ENCODE assay signal across 1 cellular context in the genomic region with DNA sequence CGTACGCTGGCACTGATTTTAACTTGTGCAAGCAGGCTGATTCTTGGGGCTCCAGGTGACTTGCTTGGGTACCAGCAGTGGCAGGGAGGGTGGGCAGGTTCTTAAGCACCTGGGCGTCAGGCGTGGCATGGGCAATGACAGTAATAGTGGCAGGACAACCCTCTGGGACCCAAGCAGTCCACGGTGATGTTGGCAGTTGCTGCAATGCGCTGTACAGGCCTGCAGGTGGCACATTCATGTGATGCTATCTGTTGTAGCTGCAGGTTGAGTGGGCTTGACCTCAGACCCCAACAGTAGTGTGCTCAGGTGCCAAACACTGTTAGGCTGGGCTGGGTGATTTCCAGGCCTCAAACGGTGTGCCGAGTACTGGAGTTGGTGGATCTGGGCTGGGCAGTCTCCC.
TF ChIP-seq lines count a peak whose summit lies in the region.

No MANE protein-coding gene starts in this region.

TF ChIP-seq in SK-N-SH treated with all-trans-retinoic acid at 6 μM for 48 hours, 23 proteins besides CTCF, POLR2A, EP300 and RAD21:
- TF ChIP-seq CSDC2 (CRISPR knock-in tag; IDR thresholded peaks at IDR 0.05) (no peak), ZC3H10 (CRISPR knock-in tag; IDR thresholded peaks at IDR 0.05) (no peak), PATZ1 (CRISPR knock-in tag; IDR thresholded peaks at IDR 0.05; ENCODE audit: borderline replicate concordance) (no peak), ISL1 (CRISPR knock-in tag; IDR thresholded peaks at IDR 0.05) (no peak), ZFP3 (CRISPR knock-in tag; IDR thresholded peaks at IDR 0.05) (no peak), ZNF8 (CRISPR knock-in tag; IDR thresholded peaks at IDR 0.05) (no peak), ARNTL (CRISPR knock-in tag; IDR thresholded peaks at IDR 0.05; ENCODE audit: borderline replicate concordance, low read depth) (no peak), TOX (CRISPR knock-in tag; IDR thresholded peaks at IDR 0.05; ENCODE audit: borderline replicate concordance) (no peak), PPARA (CRISPR knock-in tag; IDR thresholded peaks at IDR 0.05; ENCODE audit: borderline replicate concordance) (no peak), ZFP30 (CRISPR knock-in tag; IDR thresholded peaks at IDR 0.05) (no peak)
- TF ChIP-seq, protein P1, sequence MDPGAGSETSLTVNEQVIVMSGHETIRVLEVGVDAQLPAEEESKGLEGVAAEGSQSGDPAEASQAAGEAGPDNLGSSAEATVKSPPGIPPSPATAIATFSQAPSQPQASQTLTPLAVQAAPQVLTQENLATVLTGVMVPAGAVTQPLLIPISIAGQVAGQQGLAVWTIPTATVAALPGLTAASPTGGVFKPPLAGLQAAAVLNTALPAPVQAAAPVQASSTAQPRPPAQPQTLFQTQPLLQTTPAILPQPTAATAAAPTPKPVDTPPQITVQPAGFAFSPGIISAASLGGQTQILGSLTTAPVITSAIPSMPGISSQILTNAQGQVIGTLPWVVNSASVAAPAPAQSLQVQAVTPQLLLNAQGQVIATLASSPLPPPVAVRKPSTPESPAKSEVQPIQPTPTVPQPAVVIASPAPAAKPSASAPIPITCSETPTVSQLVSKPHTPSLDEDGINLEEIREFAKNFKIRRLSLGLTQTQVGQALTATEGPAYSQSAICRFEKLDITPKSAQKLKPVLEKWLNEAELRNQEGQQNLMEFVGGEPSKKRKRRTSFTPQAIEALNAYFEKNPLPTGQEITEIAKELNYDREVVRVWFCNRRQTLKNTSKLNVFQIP (CRISPR knock-in tag; IDR thresholded peaks at IDR 0.05; ENCODE audit: borderline replicate concordance, low read depth): no peak
